In genomic region chr2:8303322-8303832, GRCh38 we compare ENCODE assay signal across 8 cellular contexts.
DNase-seq lines count a peak whose midpoint lies in the region; ATAC-seq and TF ChIP-seq lines count a peak whose summit lies in the region.

No MANE protein-coding gene starts in this region.

- peak; percentile 87 for DNase-seq in SKM-1 (lab: John Stamatoyannopoulos, UW; ENCODE audit: unreplicated experiment)
- DNase-seq in naive thymus-derived CD4-positive, alpha-beta T cell = peak in 8 of 9 donors; percentile 10 to 73 (median 54)
- peak; percentile 54 for DNase-seq in testis
- DNase-seq in DMS79 (lab: John Stamatoyannopoulos, UW) = no peak
- no peak for DNase-seq in SW480 (ENCODE audit: low spot score)

- intact Hi-C loops in naive thymus-derived CD4-positive, alpha-beta T cell (cut with micrococcal nuclease) = loop anchor here (2.0 to 10.0 kb wide), 8 partner anchors 33 to 873 kb away; partner anchors contain the start of gene ID2 (in 1 of the 2)
- intact Hi-C loops in testis (cut with DNase I; ENCODE audit: low total_unique reads) = no loop called here

- no peaks in the 10 kb centered on the region for H3K27me3 Mint-ChIP-seq in activated naive CD4-positive, alpha-beta T cell treated with anti-CD3 and anti-CD28 coated beads, Interleukin-2, amount 50 U/mL, for 24 hours
- no peaks in the 10 kb centered on the region for H3K27me3 Mint-ChIP-seq in naive thymus-derived CD4-positive, alpha-beta T cell

- peaks cover 45% of the 10 kb centered on the region for H3K4me1 Mint-ChIP-seq in activated naive CD4-positive, alpha-beta T cell treated with anti-CD3 and anti-CD28 coated beads, Interleukin-2, amount 50 U/mL, for 24 hours
- H3K4me1 Mint-ChIP-seq in naive thymus-derived CD4-positive, alpha-beta T cell = peaks cover 25 to 88% (median 39%) of the 10 kb centered on the region in 7 donors

- H3K36me3 Mint-ChIP-seq in activated naive CD4-positive, alpha-beta T cell treated with anti-CD3 and anti-CD28 coated beads, Interleukin-2, amount 50 U/mL, for 24 hours = no peaks in the 10 kb centered on the region
- peaks cover 0 to 45% (median 0%) of the 10 kb centered on the region in 5 donors for H3K36me3 Mint-ChIP-seq in naive thymus-derived CD4-positive, alpha-beta T cell

- POLR2A ChIA-PET in naive thymus-derived CD4-positive, alpha-beta T cell (lab: Charles Lee) = interaction anchor here (0.6 kb wide), 1 partner anchor 734 kb away, joined by 3 read pairs; no protein-coding TSS in a partner anchor

- no peaks in the 10 kb centered on the region for H3K9me3 Mint-ChIP-seq in activated naive CD4-positive, alpha-beta T cell treated with anti-CD3 and anti-CD28 coated beads, Interleukin-2, amount 50 U/mL, for 24 hours
- peaks cover 0 to 24% (median 0%) of the 10 kb centered on the region in 11 donors for H3K9me3 Mint-ChIP-seq in naive thymus-derived CD4-positive, alpha-beta T cell

- 69 to 89% methylated on average over 10 of the region's 10 CpGs for WGBS in testis, 2 donors

- H3K4me1 ChIP-seq in naive thymus-derived CD4-positive, alpha-beta T cell (ENCODE audit: control insufficient read depth in 2 of 2, insufficient read depth in 2 of 2, low read length in 2 of 2) = peaks cover 14 to 53% of the 10 kb centered on the region in 2 donors
- no peaks in the 10 kb centered on the region for H3K4me1 ChIP-seq in testis

- H3K27ac ChIP-seq in naive thymus-derived CD4-positive, alpha-beta T cell (ENCODE audit: low read depth, low read length) = no peak overlapping the region
- no peak overlapping the region for H3K27ac ChIP-seq in testis

- TF ChIP-seq CTCF in testis (IDR thresholded peaks at IDR 0.05) = no peak

- TF ChIP-seq POLR2A in testis (IDR thresholded peaks at IDR 0.05) = no peak

- ATAC-seq in GM18508 (IDR thresholded peaks at IDR 0.05; ENCODE audit: insufficient read depth, unreplicated experiment) (peak; percentile 40), HG02885 (IDR thresholded peaks at IDR 0.05; ENCODE audit: poor library complexity, unreplicated experiment) (peak; percentile 69)
- ATAC-seq in naive thymus-derived CD4-positive, alpha-beta T cell = peak; percentile 75

- H3K4me3 ChIP-seq in naive thymus-derived CD4-positive, alpha-beta T cell (ENCODE audit: low read length) = peak overlapping the region; percentile 34
- H3K4me3 ChIP-seq in testis = no peak overlapping the region

- no peaks in the 10 kb centered on the region for H3K27me3 ChIP-seq in naive thymus-derived CD4-positive, alpha-beta T cell (ENCODE audit: control insufficient read depth in 2 of 2, insufficient read depth in 2 of 2, low read length in 2 of 2)
- H3K27me3 ChIP-seq in testis = no peaks in the 10 kb centered on the region

- H3K36me3 ChIP-seq in naive thymus-derived CD4-positive, alpha-beta T cell (ENCODE audit: control insufficient read depth in 2 of 3, insufficient read depth in 3 of 3, low read length in 3 of 3) = no peaks in the 10 kb centered on the region
- H3K36me3 ChIP-seq in testis (ENCODE audit: low read depth, missing control alignments) = no peaks in the 10 kb centered on the region

- CTCF ChIA-PET in naive thymus-derived CD4-positive, alpha-beta T cell (lab: Charles Lee) = no interaction called here

- peak overlapping the region; percentile 43 for H3K4me3 Mint-ChIP-seq in activated naive CD4-positive, alpha-beta T cell treated with anti-CD3 and anti-CD28 coated beads, Interleukin-2, amount 50 U/mL, for 24 hours
- H3K4me3 Mint-ChIP-seq in naive thymus-derived CD4-positive, alpha-beta T cell = peak overlapping the region in 9 of 10 donors; percentile 3 to 77 (median 50)

- no peaks in the 10 kb centered on the region for H3K9me3 ChIP-seq in naive thymus-derived CD4-positive, alpha-beta T cell (ENCODE audit: control insufficient read depth in 2 of 3, low read length in 3 of 3)
- H3K9me3 ChIP-seq in testis = no peaks in the 10 kb centered on the region

- H3K27ac Mint-ChIP-seq in activated naive CD4-positive, alpha-beta T cell treated with anti-CD3 and anti-CD28 coated beads, Interleukin-2, amount 50 U/mL, for 24 hours = peak overlapping the region; percentile 30
- peak overlapping the region in 6 of 9 donors; percentile 15 to 85 (median 47) for H3K27ac Mint-ChIP-seq in naive thymus-derived CD4-positive, alpha-beta T cell

Comparison
In these comparisons a context has a peak if more than half of its experiments do, and no peak if none do; other contexts are left out.
1. DNase-seq: peak in SKM-1 (single experiment), naive thymus-derived CD4-positive, alpha-beta T cell (8 of 9) and testis (single experiment); none in DMS79 (single experiment) and SW480 (single experiment).
2. Peak in every context shown above with its lines, with median percentiles within 50 percentile points of each other: ATAC-seq.